Comparison of ENCODE assay signal across 17 cellular contexts in the genomic region with DNA sequence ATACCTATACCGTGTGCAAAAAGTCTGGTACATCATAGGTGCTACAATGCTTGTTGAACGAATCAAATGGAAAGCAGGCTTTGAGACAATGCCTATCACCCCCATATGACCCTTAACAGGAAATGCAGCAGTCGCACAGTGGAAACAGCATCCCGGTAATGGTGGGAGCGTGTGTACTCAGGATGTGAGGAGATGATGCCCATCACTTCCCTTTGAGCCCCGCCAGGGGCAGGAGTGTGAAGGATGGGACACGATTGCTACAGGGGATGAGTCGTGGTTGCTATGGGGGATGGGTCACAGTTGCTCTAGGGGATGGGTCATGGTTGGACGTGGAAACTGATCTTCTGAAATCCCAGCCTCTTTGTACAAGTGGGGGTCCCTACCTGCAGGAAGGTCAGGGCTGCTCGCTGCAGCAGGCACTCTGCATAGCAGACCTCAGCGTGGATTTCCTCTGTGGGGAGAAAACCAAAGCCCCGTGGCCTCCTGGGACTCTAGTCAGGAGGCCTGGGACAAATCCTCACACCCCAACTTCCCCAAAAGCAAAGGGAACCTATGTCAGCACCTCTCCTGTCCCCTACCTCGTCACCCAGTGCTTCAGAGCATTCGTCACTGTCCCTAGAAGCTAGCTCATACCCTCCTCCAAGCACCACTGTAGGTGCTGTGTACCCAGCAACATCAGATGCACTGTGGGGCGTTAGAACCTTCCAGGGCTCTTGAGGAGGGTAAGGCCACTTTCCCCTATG. TPM values are rescaled to one million over a fixed set of nuclear protein-coding genes. Genes with fewer than 3 reads are reported as not detected.
DNase-seq lines count a peak whose midpoint lies in the region; ATAC-seq, FAIRE-seq and TF ChIP-seq lines count a peak whose summit lies in the region.
"Had no signal": no experiment of that assay in that cellular context is flagged by ENCODE, and none has a peak within 500 bp of the region (broad histone marks: within the 10 kb centered on the region; RNA-seq: fewer than 3 reads in every experiment).

No MANE protein-coding gene starts in this region.

- peak; percentile 20 for DNase-seq in EL
- DNase-seq in H9: no peak
- peak in 2 of 4 experiments; percentile 40 to 42 for DNase-seq in K562 (ENCODE audit: extremely low read depth in 1 of 4, low spot score in 3 of 4)
- no peak for DNase-seq in mesenchymal stem cell
- no peak for DNase-seq in posterior vena cava (ENCODE audit: low spot score)
- no peak for DNase-seq in stimulated activated CD4-positive, alpha-beta T cell treated with anti-CD3 and anti-CD28 coated beads, Interleukin-12 subunit alpha, Interleukin-12 subunit beta, amount 100 ng/mL, for 4 hours
- DNase-seq in activated gamma-delta T cell treated with Interleukin-2 at 50 U/mL for 16 hours: no peak
- DNase-seq: activated naive CD4-positive, alpha-beta T cell treated with Interleukin-2 at 50 U/mL for 16 hours; CD8-positive, alpha-beta T cell; DMS79; left ventricle myocardium superior; NCI-H1930; NCI-H446 treated with DMSO at 0.1 percent for 48 hours; RPMI8226 had no signal

- no peak overlapping the region for H2BK5ac ChIP-seq in H9 (ENCODE audit: insufficient read length, low read length)
- H2BK5ac ChIP-seq in mesenchymal stem cell (ENCODE audit: low read depth, low read length, poor library complexity, severe bottlenecking): no peak overlapping the region

- H3K27me3 ChIP-seq in H9 (ENCODE audit: insufficient read depth, low read length) (no peaks in the 10 kb centered on the region), K562 (ENCODE audit: control insufficient read depth in 2 of 2, insufficient read depth in 2 of 2, low read length in 2 of 2) (no peaks in the 10 kb centered on the region), mesenchymal stem cell (ENCODE audit: control insufficient read depth in 1 of 2, insufficient read depth in 1 of 2, low read length in 2 of 2) (no peaks in the 10 kb centered on the region)
- H3K27me3 ChIP-seq: upper lobe of right lung had no signal

- H3K27ac ChIP-seq in H9 (ENCODE audit: insufficient read length, low read depth, low read length): no peak overlapping the region
- no peak overlapping the region for H3K27ac ChIP-seq in K562 (ENCODE audit: extremely low read depth, low read depth, low read length)
- no peak overlapping the region for H3K27ac ChIP-seq in mesenchymal stem cell (ENCODE audit: low read length, poor library complexity, severe bottlenecking)
- H3K27ac ChIP-seq: upper lobe of right lung had no signal

- H3K9ac ChIP-seq in H9 (ENCODE audit: extremely low read depth, insufficient read length, low read length): no peak overlapping the region
- H3K9ac ChIP-seq in K562 (ENCODE audit: insufficient read depth in 1 of 2, low read depth in 2 of 2, low read length in 2 of 2): peak overlapping the region in 1 of 2 experiments; percentile 19; a peak in 1 of 4 replicates
- H3K9ac ChIP-seq in mesenchymal stem cell (ENCODE audit: low read length): no peak overlapping the region

- TF ChIP-seq RAD21 in K562 (CRISPR knock-in tag; conservative IDR thresholded peaks at IDR 0.05 in 1 of 2, IDR thresholded peaks at IDR 0.05 in 1 of 2): 0 out of 4 replicates have a peak, but pooled peaks of 1 of the 2 experiments have one; percentile 10

- H4K5ac ChIP-seq in H9 (ENCODE audit: insufficient read length, low read depth, low read length): no peak overlapping the region

- H3K36me3 ChIP-seq in K562 (ENCODE audit: control insufficient read depth, insufficient read depth, low read length) (no peaks in the 10 kb centered on the region), mesenchymal stem cell (ENCODE audit: control insufficient read depth in 1 of 2, insufficient read depth in 2 of 2, low read depth in 1 of 2, low read length in 2 of 2) (no peaks in the 10 kb centered on the region)
- H3K36me3 ChIP-seq: upper lobe of right lung had no signal

- no peak overlapping the region for H3K56ac ChIP-seq in H9 (ENCODE audit: insufficient read length, low read depth, low read length)

- H2BK120ac ChIP-seq in H9 (ENCODE audit: low read depth, low read length, poor library complexity, severe bottlenecking): no peak overlapping the region
- no peak overlapping the region for H2BK120ac ChIP-seq in mesenchymal stem cell (ENCODE audit: low read depth, low read length)

- H2AK5ac ChIP-seq in H9 (ENCODE audit: insufficient read length, low read length) (no peak overlapping the region), mesenchymal stem cell (ENCODE audit: low read length, severe bottlenecking) (peak overlapping the region; percentile 11)

- H3K79me1 ChIP-seq in H9 (ENCODE audit: insufficient read depth, low read depth, low read length, poor library complexity, severe bottlenecking) (no peaks in the 10 kb centered on the region), mesenchymal stem cell (replicated peaks; ENCODE audit: low read length, poor library complexity, severe bottlenecking) (no peaks in the 10 kb centered on the region)

- H3K4me1 Mint-ChIP-seq in H9: peaks cover 4 to 8% of the 10 kb centered on the region in 2 experiments

- H2BK12ac ChIP-seq in H9 (ENCODE audit: insufficient read length, low read depth, low read length) (no peak overlapping the region), mesenchymal stem cell (ENCODE audit: low read length in 2 of 2) (no peak overlapping the region)

- H3K4me3 Mint-ChIP-seq in H9: no peak overlapping the region
- H3K4me3 Mint-ChIP-seq: CD8-positive, alpha-beta T cell; dendritic cell treated with granulocyte-macrophage colony-stimulating factor and Interleukin-4, amounts not matched to agents 40 ng/mL and 50 ng/mL, for 4 days had no signal

- CTCF ChIA-PET in K562 (lab: Yijun Ruan, JAX; ENCODE audit: low intra/inter-chr PET ratio): no interaction called here

- in situ Hi-C loops in K562 (cut with MboI): no loop called here

- H4K8ac ChIP-seq in H9 (replicated peaks; ENCODE audit: insufficient read length, low read depth, low read length) (no peak overlapping the region), mesenchymal stem cell (ENCODE audit: low read length) (no peak overlapping the region)

- H3K36me3 Mint-ChIP-seq in H9 (ENCODE audit: insufficient read depth in 1 of 3, low read depth in 3 of 3): no peaks in the 10 kb centered on the region
- H3K36me3 Mint-ChIP-seq: CD8-positive, alpha-beta T cell had no signal

- H3K79me2 ChIP-seq in H9 (ENCODE audit: insufficient read depth, low read length): no peaks in the 10 kb centered on the region
- no peaks in the 10 kb centered on the region for H3K79me2 ChIP-seq in K562 (ENCODE audit: control insufficient read depth, insufficient read depth, low read length)

- no peaks in the 10 kb centered on the region; the same call in 1 of the 2 replicates for H3K27me3 Mint-ChIP-seq in H9 (ENCODE audit: low read depth)
- H3K27me3 Mint-ChIP-seq: dendritic cell treated with granulocyte-macrophage colony-stimulating factor and Interleukin-4, amounts not matched to agents 40 ng/mL and 50 ng/mL, for 4 days had no signal

- no peak overlapping the region for H3K4ac ChIP-seq in H9 (ENCODE audit: low read depth, low read length)
- H3K4ac ChIP-seq in mesenchymal stem cell (ENCODE audit: low read depth in 1 of 2, low read length in 2 of 2): no peak overlapping the region

- WGBS in H9 (ENCODE audit: extremely low coverage, insufficient read length, low lambda C conversion rate): no CpG with 5 or more reads among the region's 15 CpGs
- 30% methylated on average over 15 of the region's 15 CpGs for WGBS in K562 (ENCODE audit: insufficient coverage, low coverage, missing lambda C conversion rate)
- 79% methylated on average over 15 of the region's 15 CpGs for WGBS in mesenchymal stem cell

- H4K91ac ChIP-seq in H9 (ENCODE audit: insufficient read length, low read depth, low read length) (no peak overlapping the region), mesenchymal stem cell (ENCODE audit: low read length) (no peak overlapping the region)

- no peak for TF ChIP-seq EP300 in K562 (IDR thresholded peaks at IDR 0.05; ENCODE audit: low read length)

- H3K14ac ChIP-seq in H9 (ENCODE audit: insufficient read depth, low read length) (no peak overlapping the region), mesenchymal stem cell (ENCODE audit: low read length in 2 of 2) (no peak overlapping the region)

- ATAC-seq in K562: 0 out of 3 replicates have a peak, but pooled peaks have one; percentile 9
- ATAC-seq: CD8-positive, alpha-beta T cell; left ventricle myocardium superior; sciatic nerve; upper lobe of right lung had no signal

- H3K9me1 ChIP-seq in K562 (ENCODE audit: control insufficient read depth, insufficient read depth, low read length): no peaks in the 10 kb centered on the region

- no peak overlapping the region for H3K4me3 ChIP-seq in K562
- H3K4me3 ChIP-seq in mesenchymal stem cell (ENCODE audit: insufficient read depth in 1 of 2, low read depth in 1 of 2, low read length in 2 of 2): no peak overlapping the region
- H3K4me3 ChIP-seq: upper lobe of right lung had no signal

- no peak for FAIRE-seq in K562 (lab: Jason Lieb, UNC)

- H3K23me2 ChIP-seq in H9 (ENCODE audit: insufficient read length, low read depth, low read length, poor library complexity, severe bottlenecking): no peaks in the 10 kb centered on the region

- H3T11ph ChIP-seq in H9 (ENCODE audit: low read length): no peak overlapping the region

- H3K4me2 ChIP-seq in H9 (ENCODE audit: insufficient read depth, insufficient read length, low read length): no peak overlapping the region
- no peak overlapping the region for H3K4me2 ChIP-seq in K562 (ENCODE audit: insufficient read depth, low read length)
- no peak overlapping the region for H3K4me2 ChIP-seq in mesenchymal stem cell (ENCODE audit: low read length, poor library complexity, severe bottlenecking)

- peak overlapping the region in 2 of 3 experiments; percentile 4 to 46; a peak in 2 of 7 replicates for H3K27ac Mint-ChIP-seq in H9
- H3K27ac Mint-ChIP-seq: CD8-positive, alpha-beta T cell; dendritic cell treated with granulocyte-macrophage colony-stimulating factor and Interleukin-4, amounts not matched to agents 40 ng/mL and 50 ng/mL, for 4 days had no signal

- no peaks in the 10 kb centered on the region for H3K4me1 ChIP-seq in H9 (ENCODE audit: insufficient read depth, low read length)
- H3K4me1 ChIP-seq in K562 (replicated peaks in 1 of 2; ENCODE audit: control insufficient read depth in 2 of 2, insufficient read depth in 2 of 2, low read length in 2 of 2): peaks cover 12 to 23% of the 10 kb centered on the region in 2 experiments; a peak in 4 of 5 replicates
- peaks cover 31% of the 10 kb centered on the region for H3K4me1 ChIP-seq in mesenchymal stem cell (ENCODE audit: control insufficient read depth, insufficient read depth, low read depth, low read length)

- H3K23ac ChIP-seq in H9 (ENCODE audit: insufficient read length, low read depth, low read length) (no peak overlapping the region), mesenchymal stem cell (ENCODE audit: low read length in 2 of 2) (no peak overlapping the region)

- intact Hi-C loops in K562 (cut with micrococcal nuclease): no loop called here
- intact Hi-C loops in posterior vena cava (cut with DNase I): no loop called here

- no peak overlapping the region for H2AFZ ChIP-seq in H9 (ENCODE audit: low read length)
- H2AFZ ChIP-seq in K562 (ENCODE audit: low read depth, low read length): no peak overlapping the region; the same call in 1 of the 2 replicates
- no peak overlapping the region for H2AFZ ChIP-seq in mesenchymal stem cell (ENCODE audit: low read depth, low read length)

- no peak for TF ChIP-seq CTCF in H9 (conservative IDR thresholded peaks at IDR 0.05)
- TF ChIP-seq CTCF in K562 (IDR thresholded peaks at IDR 0.05 in 2 of 3, conservative IDR thresholded peaks at IDR 0.05 in 1 of 3; ENCODE audit: insufficient read depth in 2 of 3, low read depth in 1 of 3, low read length in 3 of 3): peak; percentile 8 to 26 (median 24); a peak in 2 of 6 replicates

- no TSS peak for BruUV-seq in K562 (replicated peaks; lab: Mats Ljungman, UMichigan)

- POLR2A ChIA-PET in K562 (lab: Yijun Ruan, JAX): interaction anchor here (1.0 to 1.1 kb wide), 2 partner anchors 14 to 15 kb away, joined by 3 to 4 read pairs; no protein-coding TSS in a partner anchor

- no peak for TF ChIP-seq POLR2A in K562 (conservative IDR thresholded peaks at IDR 0.05)

- H2BK15ac ChIP-seq in H9 (ENCODE audit: low read depth, low read length) (no peak overlapping the region), mesenchymal stem cell (ENCODE audit: low read depth, poor library complexity, severe bottlenecking) (no peak overlapping the region)

- H3K9me3 ChIP-seq in H9 (ENCODE audit: control insufficient read depth, low read depth, low read length) (no peaks in the 10 kb centered on the region), K562 (replicated peaks; ENCODE audit: control insufficient read depth, insufficient read depth, low read depth, low read length) (no peaks in the 10 kb centered on the region; the same call in 1 of the 2 replicates), mesenchymal stem cell (ENCODE audit: control insufficient read depth, low read length) (no peaks in the 10 kb centered on the region)
- H3K9me3 ChIP-seq: upper lobe of right lung had no signal

- H3K9me3 Mint-ChIP-seq in H9: no peaks in the 10 kb centered on the region
- H3K9me3 Mint-ChIP-seq: CD8-positive, alpha-beta T cell; dendritic cell treated with granulocyte-macrophage colony-stimulating factor and Interleukin-4, amounts not matched to agents 40 ng/mL and 50 ng/mL, for 4 days had no signal

- no peaks in the 10 kb centered on the region for H4K20me1 ChIP-seq in H9 (ENCODE audit: control insufficient read depth, insufficient read depth, insufficient read length)
- no peaks in the 10 kb centered on the region for H4K20me1 ChIP-seq in K562 (replicated peaks; ENCODE audit: control insufficient read depth, insufficient read depth, low read length)

- H3K18ac ChIP-seq in H9 (ENCODE audit: insufficient read length, low read depth, low read length): no peak overlapping the region
- H3K18ac ChIP-seq in mesenchymal stem cell (ENCODE audit: low read depth in 1 of 2, low read length in 2 of 2): no peak overlapping the region

- no peak overlapping the region for H2BK20ac ChIP-seq in H9 (ENCODE audit: low read depth, low read length, poor library complexity, severe bottlenecking)

RNA-seq across cellular contexts. Expression of a gene that starts 19.3 kb away (rescaled TPM):
- total RNA-seq in H9 (2021) (7.7 and 9.1 TPM in 2 replicates), K562 (2014; rRNA removed) (0.18 and 0.20 TPM in 2 replicates), K562 (2014; rRNA removed; fragmentation: Illumina TruSeq; extraction: Trizol) (0.40 and 0.48 TPM in 2 replicates), K562 (2015; rRNA removed; fragmentation: Illumina TruSeq; extraction: Trizol) (0.34 and 0.36 TPM in 2 replicates), K562 (2021) (0.53 and 0.92 TPM in 2 replicates), posterior vena cava (1 to 10 TPM in 1 of 2 donors, under 1 TPM in 1; 0.81 to 1.6 TPM)
- 1.6 and 1.9 TPM in 2 replicates for total RNA-seq in K562 (2011; cell fraction: chromatin; rRNA removed; ENCODE audit: low replicate concordance)
- total RNA-seq in K562 (2011; cell fraction: nucleolus; rRNA removed): 0.53 and 2.7 TPM in 2 replicates
- total RNA-seq in K562 (2011; cell fraction: nucleoplasm; rRNA removed): 0.51 and 2.1 TPM in 2 replicates
- polyA plus RNA-seq in K562 (2011; rRNA removed) (0.74 and 0.82 TPM in 2 replicates), K562 (2014; fragmentation: Illumina TruSeq; extraction: Trizol) (0.27 and 0.32 TPM in 2 replicates), K562 (2014; fragmentation: Nextera tagmentation; extraction: Ambion mirVana) (under 1 TPM; 0.21 to 0.35 TPM), K562 (2014; rRNA removed) (0.19 and 0.23 TPM in 2 replicates)
- polyA plus RNA-seq in K562 (2011; cell fraction: cytosol; rRNA removed): 0.37 and 2.8 TPM in 2 replicates
- polyA plus RNA-seq in K562 (2011; cell fraction: nucleus; rRNA removed): 0.51 and 0.75 TPM in 2 replicates
- 0.47 and 0.89 TPM in 2 replicates for polyA plus RNA-seq in K562 (2012)
- 2.0 and 2.1 TPM in 2 replicates for polyA minus RNA-seq in K562 (2011; rRNA and poly(A)+ RNA removed)
- not detected in 2 replicates for polyA minus RNA-seq in K562 (2011; cell fraction: cytosol; rRNA and poly(A)+ RNA removed)
- polyA minus RNA-seq in K562 (2011; cell fraction: nucleus; rRNA and poly(A)+ RNA removed): 0.13 and 0.89 TPM in 2 replicates
- polyA plus RNA-seq in mesenchymal stem cell (2013, experiment 1 of 2): 2.3 TPM
- 2.4 TPM for polyA plus RNA-seq in mesenchymal stem cell (2013, experiment 2 of 2)
- total RNA-seq: CD8-positive, alpha-beta T cell had no signal
